9 cellular contexts compared by ENCODE assay signal in genomic region chr1:61183471-61184034, GRCh38.
DNase-seq lines count a peak whose midpoint lies in the region; ATAC-seq and TF ChIP-seq lines count a peak whose summit lies in the region.
"Had no signal": no experiment of that assay in that cellular context is flagged by ENCODE, and none has a peak within 500 bp of the region (broad histone marks: within the 10 kb centered on the region; RNA-seq: fewer than 3 reads in every experiment).

No MANE protein-coding gene starts in this region.

- H3K36me3 ChIP-seq in IMR-90 (ENCODE audit: control insufficient read depth, insufficient read depth, low read length) (no peaks in the 10 kb centered on the region), spleen (no peaks in the 10 kb centered on the region), H7 (replicated peaks; ENCODE audit: control insufficient read depth, insufficient read depth, low read length) (no peaks in the 10 kb centered on the region)

- H2BK120ac ChIP-seq in IMR-90 (ENCODE audit: low read depth, low read length): peak overlapping the region; percentile 63

- TF ChIP-seq POLR2A in IMR-90 (IDR thresholded peaks at IDR 0.05; ENCODE audit: low read depth, low read length) (no peak), spleen (IDR thresholded peaks at IDR 0.05) (no peak)

- no peak overlapping the region; the same call in 1 of the 2 replicates for H3K56ac ChIP-seq in IMR-90 (ENCODE audit: extremely low read depth, insufficient read depth, low read length)

- no peak overlapping the region for H4K91ac ChIP-seq in IMR-90 (ENCODE audit: insufficient read depth, low read depth, low read length)

- DNase-seq in IMR-90: peak; percentile 36
- DNase-seq in cardiac fibroblast (ENCODE audit: low read depth in 2 of 2): peak; percentile 68 to 82
- no peak for DNase-seq in spleen
- DNase-seq in GM19238 (ENCODE audit: insufficient read length, low spot score): no peak
- DNase-seq in activated effector memory CD4-positive, alpha-beta T cell treated with Interleukin-2 at 50 U/mL for 16 hours: no peak
- DNase-seq in H7: no peak
- DNase-seq: activated naive CD4-positive, alpha-beta T cell treated with Interleukin-2 at 50 U/mL for 16 hours had no signal

- H2AFZ ChIP-seq in IMR-90 (replicated peaks; ENCODE audit: low read length, poor library complexity): peak overlapping the region; percentile 85

- H3K27ac ChIP-seq in IMR-90 (ENCODE audit: insufficient read depth, low read length) (peak overlapping the region; percentile 77; the same call in 1 of the 2 replicates), layer of hippocampus (ENCODE audit: low read depth, low read length) (peak overlapping the region; percentile 95), spleen (peak overlapping the region; percentile 55 to 79 (median 69))

- H3K4ac ChIP-seq in IMR-90 (ENCODE audit: low read depth, low read length): peak overlapping the region; percentile 51

- no CpG with 5 or more reads among the region's 8 CpGs for WGBS in IMR-90 (ENCODE audit: extremely low coverage in 2 of 2, insufficient read length in 1 of 2), 2 experiments
- 71 to 79% (median 73%) methylated on average over 8 of the region's 8 CpGs for WGBS in spleen, 5 donors

- dilution Hi-C loops in IMR-90 (cut with HindIII; ENCODE audit: low sequenced_read_pairs, unreplicated experiment): no loop called here

- 0 out of 2 replicates have a peak overlapping the region, but pooled peaks have one; percentile 22 for H3K9ac ChIP-seq in IMR-90 (ENCODE audit: low read depth, low read length)

- peak overlapping the region in 1 of 2 experiments; percentile 92; a peak in 3 of 4 replicates for H4K8ac ChIP-seq in IMR-90 (ENCODE audit: low read depth in 2 of 2, low read length in 2 of 2)

- in situ Hi-C loops in IMR-90 (cut with MboI; ENCODE audit: low sequenced_read_pairs): no loop called here

- intact Hi-C loops in IMR-90 (cut with micrococcal nuclease): loop anchor here (2.0 to 5.0 kb wide), 2 partner anchors 99 to 269 kb away; no protein-coding TSS in a partner anchor
- intact Hi-C loops in spleen (cut with DNase I; ENCODE audit: low total_unique reads): no loop called here

- H3K4me3 ChIP-seq in IMR-90 (ENCODE audit: insufficient read depth, low read depth, low read length) (peak overlapping the region; percentile 8; the same call in 1 of the 2 replicates), cardiac fibroblast (replicated peaks in 1 of 2; ENCODE audit: low read depth in 2 of 2, low read length in 2 of 2) (peak overlapping the region; percentile 13 to 19), spleen (peak overlapping the region in 4 of 8 donors; percentile 1 to 46 (median 14)), H7 (ENCODE audit: insufficient read depth, low read depth, low read length) (no peak overlapping the region)

- TF ChIP-seq RAD21 in IMR-90 (IDR thresholded peaks at IDR 0.05; ENCODE audit: low read length): no peak

- no peak overlapping the region; the same call in 2 of the 3 replicates for H2BK15ac ChIP-seq in IMR-90 (ENCODE audit: low read depth, low read length)

- H3K4me1 ChIP-seq in IMR-90 (ENCODE audit: control insufficient read depth, insufficient read depth, low read length) (peaks cover 6% of the 10 kb centered on the region), spleen (peaks cover 0 to 40% (median 18%) of the 10 kb centered on the region in 6 donors)

- H3K14ac ChIP-seq in IMR-90 (replicated peaks; ENCODE audit: low read depth, low read length): peak overlapping the region; percentile 91

- H2BK5ac ChIP-seq in IMR-90 (ENCODE audit: low read depth, low read length, poor library complexity, severe bottlenecking): no peak overlapping the region

- peak overlapping the region; percentile 38; the same call in 1 of the 2 replicates for H2BK20ac ChIP-seq in IMR-90 (ENCODE audit: low read depth, low read length)

- no peak overlapping the region for H2AK9ac ChIP-seq in IMR-90 (replicated peaks; ENCODE audit: low read depth, low read length, poor library complexity)

- no peak overlapping the region; the same call in 1 of the 2 replicates for H2AK5ac ChIP-seq in IMR-90 (ENCODE audit: low read depth, low read length)

- no TSS peak for BruUV-seq in IMR-90 (replicated peaks; lab: Mats Ljungman, UMichigan)

- TF ChIP-seq CTCF in IMR-90 (conservative IDR thresholded peaks at IDR 0.05; ENCODE audit: low read depth, low read length) (no peak), cardiac fibroblast (IDR thresholded peaks at IDR 0.05; ENCODE audit: low read depth, low read length) (no peak), spleen (IDR thresholded peaks at IDR 0.05 in 8 of 11, conservative IDR thresholded peaks at IDR 0.05 in 3 of 11) (no peak)

- H3K18ac ChIP-seq in IMR-90 (ENCODE audit: low read depth, low read length): peak overlapping the region; percentile 45; the same call in 1 of the 2 replicates

- no peaks in the 10 kb centered on the region for H4K20me1 ChIP-seq in IMR-90 (ENCODE audit: insufficient read depth, low read length)

- H4K5ac ChIP-seq in IMR-90 (ENCODE audit: low read depth, low read length): peak overlapping the region; percentile 78; the same call in 1 of the 2 replicates

- H3K9me3 ChIP-seq in IMR-90 (ENCODE audit: control insufficient read depth, insufficient read depth, low read length): no peaks in the 10 kb centered on the region
- no peaks in the 10 kb centered on the region for H3K9me3 ChIP-seq in spleen

- no peaks in the 10 kb centered on the region for H3K27me3 ChIP-seq in IMR-90 (ENCODE audit: control insufficient read depth, insufficient read depth, low read length)
- H3K27me3 ChIP-seq in layer of hippocampus (ENCODE audit: control insufficient read depth, insufficient read depth, low read length): no peaks in the 10 kb centered on the region
- no peaks in the 10 kb centered on the region for H3K27me3 ChIP-seq in spleen (replicated peaks in 1 of 7)
- no peaks in the 10 kb centered on the region for H3K27me3 ChIP-seq in H7 (ENCODE audit: control insufficient read depth, insufficient read depth, low read length)

- POLR2A ChIA-PET in IMR-90 (lab: Charles Lee; ENCODE audit: unreplicated experiment): no interaction called here

- ATAC-seq in IMR-90 (ENCODE audit: low read depth) (peak; percentile 83), GM19351 (IDR thresholded peaks at IDR 0.05; ENCODE audit: unreplicated experiment) (no peak)

- 0 out of 2 replicates have a peak overlapping the region, but pooled peaks have one; percentile 63 for H3K23ac ChIP-seq in IMR-90 (ENCODE audit: low read depth, low read length)

- H3K4me2 ChIP-seq in IMR-90 (ENCODE audit: low read depth, low read length): peak overlapping the region; percentile 84

- H3K79me1 ChIP-seq in IMR-90 (ENCODE audit: low read depth in 1 of 2, low read length in 2 of 2): no peaks in the 10 kb centered on the region

- CTCF ChIA-PET in IMR-90 (lab: Yijun Ruan, JAX): no interaction called here

- H3K9me1 ChIP-seq in IMR-90 (ENCODE audit: insufficient read depth, low read length): no peaks in the 10 kb centered on the region

TF ChIP-seq in IMR-90, 13 proteins besides CTCF, POLR2A, EP300 and RAD21:
- TF ChIP-seq MXI1 (IDR thresholded peaks at IDR 0.05; ENCODE audit: borderline replicate concordance, low read depth, low read length) (peak; percentile 20; the same call in 1 of the 2 replicates), ELK1 (IDR thresholded peaks at IDR 0.05; ENCODE audit: borderline replicate concordance, low read depth, low read length) (no peak)

Comparison
In these comparisons a context has a peak if more than half of its experiments do, and no peak if none do; other contexts are left out.
1. DNase-seq: peak in IMR-90 (single experiment) and cardiac fibroblast (2 of 2); none in spleen (single experiment), GM19238 (single experiment), activated effector memory CD4-positive, alpha-beta T cell treated with Interleukin-2 at 50 U/mL for 16 hours (single experiment) and H7 (single experiment).
2. Peak in every context shown above with its lines, with median percentiles within 50 percentile points of each other: H3K27ac ChIP-seq.